Comparison of ENCODE assay signal across 8 cellular contexts in the genomic region with DNA sequence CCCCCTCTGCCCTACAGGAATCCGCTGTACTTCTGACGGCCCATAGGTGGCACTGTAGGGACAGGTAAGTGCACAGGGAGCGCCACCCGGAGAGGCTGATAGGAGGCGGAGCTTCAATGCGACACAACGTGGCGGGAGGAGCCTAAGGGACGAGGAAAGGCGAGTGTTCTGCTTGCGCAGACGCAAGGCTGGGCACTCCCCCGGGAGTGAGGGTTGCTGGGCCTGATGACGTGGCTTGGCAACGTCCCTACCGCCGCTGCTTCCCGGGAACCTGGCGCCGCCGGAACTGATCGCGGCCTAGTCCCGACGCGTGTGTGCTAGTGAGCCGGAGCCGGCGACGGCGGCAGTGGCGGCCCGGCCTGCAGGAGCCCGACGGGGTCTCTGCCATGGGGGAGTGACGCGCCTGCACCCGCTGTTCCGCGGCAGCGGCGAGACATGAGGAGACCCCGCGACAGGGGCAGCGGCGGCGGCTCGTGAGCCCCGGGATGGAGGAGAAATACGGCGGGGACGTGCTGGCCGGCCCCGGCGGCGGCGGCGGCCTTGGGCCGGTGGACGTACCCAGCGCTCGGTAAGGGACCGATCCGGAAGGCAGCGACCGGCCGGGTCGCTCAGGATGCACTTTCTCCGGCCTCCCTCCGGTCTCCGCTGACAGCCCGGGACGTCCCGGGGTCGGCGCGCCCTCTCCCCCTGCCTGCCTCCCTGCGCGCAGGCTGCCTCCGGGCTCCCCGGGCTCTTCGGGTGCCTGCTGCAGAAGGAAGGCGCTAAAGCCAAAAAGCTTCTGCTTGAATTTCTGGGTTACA. TPM values are rescaled to one million over a fixed set of nuclear protein-coding genes. Genes with fewer than 3 reads are reported as not detected.
DNase-seq lines count a peak whose midpoint lies in the region; ATAC-seq and TF ChIP-seq lines count a peak whose summit lies in the region.

A gene (plus strand): TSS at position 244 of the 800 bp plus-strand sequence. CDS start 242 bp downstream, at position 486.

- ATAC-seq in HG02884 (IDR thresholded peaks at IDR 0.05; ENCODE audit: unreplicated experiment) (peak; percentile 99), T-helper 17 cell (peak; percentile 98), left ventricle myocardium superior (peak; percentile 99)

- DNase-seq in GM13976 (ENCODE audit: low spot score) (peak; percentile 95), NCI-H1694 (lab: John Stamatoyannopoulos, UW) (peak; percentile 96), T-helper 17 cell (peak; percentile 94 to 98 (median 95)), left ventricle myocardium superior (peak; percentile 99), pulmonary artery endothelial cell (ENCODE audit: low read depth, low spot score) (peak; percentile 100), vagina (ENCODE audit: extremely low spot score in 2 of 2) (peak; percentile 99)

- intact Hi-C loops in left ventricle myocardium superior (cut with micrococcal nuclease): no loop called here
- intact Hi-C loops in vagina (cut with DNase I): no loop called here

- peak within 1 kb of the TSS; percentile 76 for H3K27ac ChIP-seq in angular gyrus (ENCODE audit: low read depth, low read length)
- peak within 1 kb of the TSS; percentile 94 for H3K27ac ChIP-seq in vagina

- no peaks in the 10 kb centered on the region for H3K36me3 Mint-ChIP-seq in T-helper 17 cell (ENCODE audit: low read depth)

- TF ChIP-seq POLR2A in vagina (IDR thresholded peaks at IDR 0.05): peak in 1 of 2 donors; percentile 65

- H3K27me3 Mint-ChIP-seq in T-helper 17 cell: no peaks in the 10 kb centered on the region

- H3K27ac Mint-ChIP-seq in T-helper 17 cell: peak within 1 kb of the TSS; percentile 87

- no peaks in the 10 kb centered on the region for H3K9me3 ChIP-seq in T-helper 17 cell (ENCODE audit: control insufficient read depth, low read length, poor library complexity, severe bottlenecking)
- no peaks in the 10 kb centered on the region for H3K9me3 ChIP-seq in vagina

- H3K4me3 ChIP-seq in vagina: peak within 1 kb of the TSS; percentile 87 to 94

- peaks cover 29% of the 10 kb centered on the region for H3K4me1 ChIP-seq in vagina

- no peaks in the 10 kb centered on the region for H3K36me3 ChIP-seq in vagina

- TF ChIP-seq CTCF in GM13976 (IDR thresholded peaks at IDR 0.05; ENCODE audit: borderline replicate concordance, control extremely low read depth, extremely low read depth, insufficient read depth, missing control alignments) (peak; percentile 92), vagina (IDR thresholded peaks at IDR 0.05) (peak; percentile 85 to 91 (median 91))

- H3K27me3 ChIP-seq in vagina: no peaks in the 10 kb centered on the region

- in situ Hi-C loops in GM13976 (cut with MboI; ENCODE audit: low sequenced_read_pairs, unreplicated experiment): loop anchor here (25.0 kb wide), 1 partner anchor 268 kb away; a partner anchor contains a TSS

- peak within 1 kb of the TSS; percentile 94 for H3K4me3 Mint-ChIP-seq in T-helper 17 cell

- H3K4me1 Mint-ChIP-seq in T-helper 17 cell: peaks cover 25% of the 10 kb centered on the region

RNA-seq across cellular contexts. Expression of the gene that starts here (rescaled TPM):
- 10 to 100 TPM; 17.7 to 18.6 TPM for total RNA-seq in T-helper 17 cell
- 30.2 TPM for total RNA-seq in left ventricle myocardium superior
- total RNA-seq in pulmonary artery endothelial cell: 57.2 and 81.2 TPM in 2 replicates
- total RNA-seq in vagina: 62.6 TPM

Comparison
In these comparisons a context has a peak if more than half of its experiments do, and no peak if none do; other contexts are left out.
1. Peak in every context shown above with its lines: DNase-seq, ATAC-seq, H3K4me3 ChIP-seq and H3K27ac ChIP-seq.